In genomic region chr1:58201492-58202106, GRCh38 we compare ENCODE assay signal across 23 cellular contexts.
"Had no signal": no experiment of that assay in that cellular context is flagged by ENCODE, and none has a peak within 500 bp of the region (broad histone marks: within the 10 kb centered on the region; RNA-seq: fewer than 3 reads in every experiment).

No MANE protein-coding gene starts in this region.

- H3K27ac ChIP-seq: brain microvascular endothelial cell, coronary artery, dorsolateral prefrontal cortex, foreskin keratinocyte, gastrocnemius medialis, WERI-Rb-1 had no signal

- H3K4me1 ChIP-seq: foreskin keratinocyte, gastrocnemius medialis had no signal

- H3K9me3 ChIP-seq: gastrocnemius medialis had no signal

- DNase-seq: activated B cell treated with CpG ODN at 0.5 μM for 24 hours; activated CD4-positive, alpha-beta T cell treated with anti-CD3 and anti-CD28 coated beads for 48 hours; activated CD4-positive, alpha-beta T cell treated with anti-CD3 and anti-CD28 coated beads, Interleukin-2, amount 50 U/mL, for 1 hour; activated CD4-positive, alpha-beta T cell treated with anti-CD3 and anti-CD28 coated beads, Interleukin-2, amount 50 U/mL, for 48 hours; activated CD8-positive, alpha-beta memory T cell treated with anti-CD3 and anti-CD28 coated beads for 24 hours; activated CD8-positive, alpha-beta T cell treated with anti-CD3 and anti-CD28 coated beads for 36 hours; activated effector memory CD4-positive, alpha-beta T cell treated with Interleukin-2 at 50 U/mL for 16 hours; activated gamma-delta T cell treated with Interleukin-2 at 50 U/mL for 16 hours; activated naive CD4-positive, alpha-beta T cell treated with anti-CD3 and anti-CD28 coated beads, Interleukin-2, amount 50 U/mL, for 16 hours; activated naive CD4-positive, alpha-beta T cell treated with Interleukin-2 at 50 U/mL for 16 hours; activated T-cell treated with anti-CD3 and anti-CD28 coated beads, Interleukin-2, amount 50 U/mL, for 4 hours; amniotic stem cell; anterior cingulate cortex; brain microvascular endothelial cell; dorsolateral prefrontal cortex; effector memory CD4-positive, alpha-beta T cell; endodermal cell; foreskin keratinocyte; gastrocnemius medialis; hippocampal formation; T1000; WERI-Rb-1 had no signal

- H3K27me3 ChIP-seq: brain microvascular endothelial cell, dorsolateral prefrontal cortex, foreskin keratinocyte, gastrocnemius medialis had no signal

- H3K36me3 ChIP-seq: brain microvascular endothelial cell, gastrocnemius medialis, WERI-Rb-1 had no signal

- H3K4me3 ChIP-seq: coronary artery, dorsolateral prefrontal cortex, gastrocnemius medialis had no signal
